In genomic region chr4:155032521-155033229, GRCh38 we compare ENCODE assay signal across 15 cellular contexts.
DNase-seq lines count a peak whose midpoint lies in the region; ATAC-seq and TF ChIP-seq lines count a peak whose summit lies in the region.
"Had no signal": no experiment of that assay in that cellular context is flagged by ENCODE, and none has a peak within 500 bp of the region (broad histone marks: within the 10 kb centered on the region; RNA-seq: fewer than 3 reads in every experiment).

No MANE protein-coding gene starts in this region.

- H3F3A ChIP-seq in smooth muscle cell (ENCODE audit: low read depth): no peaks in the 10 kb centered on the region

- no peak for DNase-seq in smooth muscle cell (lab: John Stamatoyannopoulos, UW; ENCODE audit: unreplicated experiment)
- no peak for DNase-seq in activated naive CD4-positive, alpha-beta T cell treated with anti-CD3 and anti-CD28 coated beads for 36 hours
- DNase-seq: activated CD4-positive, alpha-beta T cell treated with anti-CD3 and anti-CD28 coated beads, Interleukin-2, amount 10 ng/mL, durations not matched to agents 24 days and 14 days; activated T-cell treated with anti-CD3 and anti-CD28 coated beads, Interleukin-2, amount 50 U/mL, for 4 hours; COR-L47; effector CD4-positive, alpha-beta T cell; GDM1; occipital lobe; stimulated activated naive B cell treated with anti-CD40 and anti-IgM and Interleukin-4, amounts not matched to agents 10 μg/mL and 1 μg/mL and 100 μg/mL, for 72 hours had no signal

- H3K4me2 ChIP-seq in smooth muscle cell: no peak overlapping the region

- H3K4me3 ChIP-seq in smooth muscle cell: no peak overlapping the region

- H3K79me2 ChIP-seq in smooth muscle cell (ENCODE audit: low read depth): no peaks in the 10 kb centered on the region

- no peaks in the 10 kb centered on the region for H3K36me3 Mint-ChIP-seq in activated naive CD4-positive, alpha-beta T cell treated with anti-CD3 and anti-CD28 coated beads for 36 hours (ENCODE audit: low read depth)
- H3K36me3 Mint-ChIP-seq: stimulated activated naive B cell treated with anti-CD40 and anti-IgM and Interleukin-4, amounts not matched to agents 10 μg/mL and 1 μg/mL and 100 μg/mL, for 72 hours had no signal

- 89% methylated on average over 5 of the region's 5 CpGs for WGBS in smooth muscle cell (ENCODE audit: low lambda C conversion rate)

- no peak overlapping the region for H3K27ac Mint-ChIP-seq in activated naive CD4-positive, alpha-beta T cell treated with anti-CD3 and anti-CD28 coated beads for 36 hours
- H3K27ac Mint-ChIP-seq: activated CD4-positive, alpha-beta T cell treated with anti-CD3 and anti-CD28 coated beads, Interleukin-2, amount 10 ng/mL, durations not matched to agents 24 days and 14 days; stimulated activated naive B cell treated with anti-CD40 and anti-IgM and Interleukin-4, amounts not matched to agents 10 μg/mL and 1 μg/mL and 100 μg/mL, for 72 hours had no signal

- H3K27me3 Mint-ChIP-seq in activated naive CD4-positive, alpha-beta T cell treated with anti-CD3 and anti-CD28 coated beads for 36 hours (ENCODE audit: low read depth): peaks cover 2% of the 10 kb centered on the region
- H3K27me3 Mint-ChIP-seq: activated CD4-positive, alpha-beta T cell treated with anti-CD3 and anti-CD28 coated beads, Interleukin-2, amount 10 ng/mL, durations not matched to agents 24 days and 14 days; stimulated activated naive B cell treated with anti-CD40 and anti-IgM and Interleukin-4, amounts not matched to agents 10 μg/mL and 1 μg/mL and 100 μg/mL, for 72 hours had no signal

- H4K20me1 ChIP-seq in smooth muscle cell (ENCODE audit: low read depth): no peaks in the 10 kb centered on the region

- H3K4me1 ChIP-seq in smooth muscle cell (ENCODE audit: low read depth): no peaks in the 10 kb centered on the region

- intact Hi-C loops in activated naive CD4-positive, alpha-beta T cell treated with anti-CD3 and anti-CD28 coated beads for 36 hours (cut with micrococcal nuclease): no loop called here

- H3K27me3 ChIP-seq in smooth muscle cell (ENCODE audit: low read depth): peaks cover 4% of the 10 kb centered on the region

- no peak for TF ChIP-seq CTCF in smooth muscle cell (IDR thresholded peaks at IDR 0.05; ENCODE audit: borderline replicate concordance, insufficient read depth, poor library complexity, severe bottlenecking)

- H3K9ac ChIP-seq in smooth muscle cell (ENCODE audit: low read depth): no peak overlapping the region

- no peaks in the 10 kb centered on the region for H3K36me3 ChIP-seq in smooth muscle cell (ENCODE audit: low read depth)

- H2AFZ ChIP-seq in smooth muscle cell (ENCODE audit: low read depth): no peak overlapping the region

- H3K9me3 Mint-ChIP-seq in activated naive CD4-positive, alpha-beta T cell treated with anti-CD3 and anti-CD28 coated beads for 36 hours: no peaks in the 10 kb centered on the region
- H3K9me3 Mint-ChIP-seq: activated CD4-positive, alpha-beta T cell treated with anti-CD3 and anti-CD28 coated beads, Interleukin-2, amount 10 ng/mL, durations not matched to agents 24 days and 14 days; activated T-cell treated with anti-CD3 and anti-CD28 coated beads, Interleukin-2, amount 50 U/mL, for 4 hours; stimulated activated naive B cell treated with anti-CD40 and anti-IgM and Interleukin-4, amounts not matched to agents 10 μg/mL and 1 μg/mL and 100 μg/mL, for 72 hours had no signal

- no peaks in the 10 kb centered on the region for H3K4me1 Mint-ChIP-seq in activated naive CD4-positive, alpha-beta T cell treated with anti-CD3 and anti-CD28 coated beads for 36 hours (ENCODE audit: low read depth)
- H3K4me1 Mint-ChIP-seq: activated CD4-positive, alpha-beta T cell treated with anti-CD3 and anti-CD28 coated beads, Interleukin-2, amount 10 ng/mL, durations not matched to agents 24 days and 14 days; stimulated activated naive B cell treated with anti-CD40 and anti-IgM and Interleukin-4, amounts not matched to agents 10 μg/mL and 1 μg/mL and 100 μg/mL, for 72 hours had no signal

- CTCF ChIA-PET in activated naive CD4-positive, alpha-beta T cell treated with anti-CD3 and anti-CD28 coated beads for 36 hours (lab: Charles Lee): interaction anchor here (0.7 kb wide), 1 partner anchor 11 kb away, joined by 4 read pairs; no protein-coding TSS in a partner anchor

- H3K27ac ChIP-seq in smooth muscle cell (ENCODE audit: low read depth): no peak overlapping the region

- no peaks in the 10 kb centered on the region for H3K9me3 ChIP-seq in smooth muscle cell (replicated peaks; ENCODE audit: low read depth)

- peak; percentile 49 for ATAC-seq in GM18502 (IDR thresholded peaks at IDR 0.05; ENCODE audit: poor library complexity, unreplicated experiment)
- peak; percentile 75 for ATAC-seq in GM19395 (IDR thresholded peaks at IDR 0.05; ENCODE audit: unreplicated experiment)
- peak; percentile 86 for ATAC-seq in HG02798 (IDR thresholded peaks at IDR 0.05; ENCODE audit: poor library complexity, unreplicated experiment)
- peak; percentile 95 for ATAC-seq in HG03442 (IDR thresholded peaks at IDR 0.05; ENCODE audit: unreplicated experiment)
- no peak for ATAC-seq in GM19452 (IDR thresholded peaks at IDR 0.05; ENCODE audit: unreplicated experiment)
- no peak for ATAC-seq in HG02970 (IDR thresholded peaks at IDR 0.05; ENCODE audit: low FRiP score, unreplicated experiment)
- ATAC-seq: activated T-cell treated with anti-CD3 and anti-CD28 coated beads, Interleukin-2, amount 50 U/mL, for 4 hours; stimulated activated naive B cell treated with anti-CD40 and anti-IgM and Interleukin-4, amounts not matched to agents 10 μg/mL and 1 μg/mL and 100 μg/mL, for 72 hours had no signal

- no peak overlapping the region for H3K4me3 Mint-ChIP-seq in activated naive CD4-positive, alpha-beta T cell treated with anti-CD3 and anti-CD28 coated beads for 36 hours
- H3K4me3 Mint-ChIP-seq: activated CD4-positive, alpha-beta T cell treated with anti-CD3 and anti-CD28 coated beads, Interleukin-2, amount 10 ng/mL, durations not matched to agents 24 days and 14 days; activated T-cell treated with anti-CD3 and anti-CD28 coated beads, Interleukin-2, amount 50 U/mL, for 4 hours; stimulated activated naive B cell treated with anti-CD40 and anti-IgM and Interleukin-4, amounts not matched to agents 10 μg/mL and 1 μg/mL and 100 μg/mL, for 72 hours had no signal

Comparison
In these comparisons a context has a peak if more than half of its experiments do, and no peak if none do; other contexts are left out.
1. ATAC-seq: peak in GM18502 (single experiment), GM19395 (single experiment), HG02798 (single experiment) and HG03442 (single experiment); none in GM19452 (single experiment) and HG02970 (single experiment).